ENCODE assay signal across 8 cellular contexts in the genomic region with DNA sequence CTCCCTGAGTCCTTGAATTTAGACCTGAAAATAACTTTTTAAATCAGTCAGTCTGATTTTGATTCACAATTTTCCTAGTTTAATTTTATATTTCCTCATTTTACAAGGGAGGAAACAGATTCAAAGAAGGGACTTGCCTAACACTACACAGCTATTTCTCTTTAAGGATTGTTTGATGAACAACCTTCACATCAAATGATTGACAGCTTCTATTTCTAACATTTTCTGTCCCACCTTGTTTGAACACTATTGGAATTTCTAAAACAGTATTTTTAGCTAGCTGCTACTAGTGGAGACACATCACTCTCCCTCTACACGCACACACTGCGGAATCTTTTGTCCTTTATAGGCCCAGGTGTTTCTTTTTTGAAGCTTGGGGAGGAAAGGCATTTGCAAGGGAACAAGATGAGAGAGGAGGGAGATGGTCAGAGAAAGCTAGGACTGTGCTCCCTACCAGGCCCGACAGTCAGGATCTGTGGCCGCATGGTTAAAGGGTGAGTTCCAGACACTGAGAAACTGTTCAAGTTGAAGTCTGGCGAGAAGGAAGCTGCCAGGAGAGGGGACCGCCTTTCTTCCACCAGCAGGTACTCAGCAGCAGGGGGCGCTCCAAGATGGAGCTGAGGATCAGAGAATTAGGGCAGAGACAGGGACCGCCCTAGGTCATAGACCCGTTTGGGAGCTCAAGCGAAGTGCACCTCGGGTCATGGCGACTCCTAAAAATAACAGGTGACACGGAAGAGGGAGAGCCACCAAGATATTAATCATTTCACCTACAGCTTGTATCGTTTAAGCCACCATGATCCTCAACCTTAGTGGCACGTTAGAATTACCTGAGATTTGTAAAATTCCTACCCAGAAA. TPM values are rescaled to one million over a fixed set of nuclear protein-coding genes. Genes with fewer than 3 reads are reported as not detected.
A peak's percentile ranks its signal among the peaks of the same experiment; 100 is the strongest.
DNase-seq lines count a peak whose midpoint lies in the region; TF ChIP-seq lines count a peak whose summit lies in the region.

No MANE protein-coding gene starts in this region.

- H2BK15ac ChIP-seq in H9 (ENCODE audit: low read depth, low read length) = no peak overlapping the region

- no peaks in the 10 kb centered on the region for H3K36me3 ChIP-seq in MM.1S (replicated peaks; ENCODE audit: insufficient read depth, low read length)
- H3K36me3 ChIP-seq in osteoblast (ENCODE audit: insufficient read depth, low read length) = no peaks in the 10 kb centered on the region

- H3K36me3 Mint-ChIP-seq in H9 (ENCODE audit: insufficient read depth in 1 of 3, low read depth in 3 of 3) = no peaks in the 10 kb centered on the region; a peak in 1 of 7 replicates
- no peaks in the 10 kb centered on the region for H3K36me3 Mint-ChIP-seq in activated CD4-positive, alpha-beta T cell treated with anti-CD3 and anti-CD28 coated beads, Interleukin-2, amount 10 ng/mL, durations not matched to agents 24 days and 14 days (ENCODE audit: low read depth)

- H3K23me2 ChIP-seq in H9 (ENCODE audit: insufficient read length, low read depth, low read length, poor library complexity, severe bottlenecking) = no peaks in the 10 kb centered on the region

- CTCF ChIA-PET in GM10248 (lab: Yijun Ruan, JAX) = interaction anchor here (0.7 to 4.4 kb wide), 64 partner anchors 8 to 1112 kb away, joined by 3 to 89 read pairs (median 4); partner anchors contain the start of genes CTNNA3 and SIRT1

- peak overlapping the region; percentile 90 for H2AFZ ChIP-seq in H9 (ENCODE audit: low read length)
- H2AFZ ChIP-seq in MM.1S (ENCODE audit: low read length) = peak overlapping the region; percentile 75
- peak overlapping the region; percentile 1 for H2AFZ ChIP-seq in osteoblast (ENCODE audit: low read length)

- no peak overlapping the region for H3K4ac ChIP-seq in H9 (ENCODE audit: low read depth, low read length)

- no peak overlapping the region for H3K14ac ChIP-seq in H9 (ENCODE audit: insufficient read depth, low read length)

- no peak overlapping the region for H3T11ph ChIP-seq in H9 (ENCODE audit: low read length)

- H3K4me1 ChIP-seq in H9 (ENCODE audit: insufficient read depth, low read length) (peaks cover 3% of the 10 kb centered on the region; the same call in 1 of the 2 replicates), MM.1S (ENCODE audit: low read length) (peaks cover 5% of the 10 kb centered on the region), osteoblast (ENCODE audit: insufficient read depth, low read length) (peaks cover 7% of the 10 kb centered on the region)

- intact Hi-C loops in activated CD4-positive, alpha-beta T cell treated with anti-CD3 and anti-CD28 coated beads, Interleukin-2, amount 10 ng/mL, durations not matched to agents 24 days and 14 days (cut with micrococcal nuclease) = loop anchor here (1.0 to 5.0 kb wide), 4 partner anchors 61 to 514 kb away; no protein-coding TSS in a partner anchor

- H3K79me1 ChIP-seq in H9 (ENCODE audit: insufficient read depth, low read depth, low read length, poor library complexity, severe bottlenecking) = no peaks in the 10 kb centered on the region

- H3K27me3 Mint-ChIP-seq in H9 (ENCODE audit: low read depth) = no peaks in the 10 kb centered on the region
- no peaks in the 10 kb centered on the region for H3K27me3 Mint-ChIP-seq in activated CD4-positive, alpha-beta T cell treated with anti-CD3 and anti-CD28 coated beads, Interleukin-2, amount 10 ng/mL, durations not matched to agents 24 days and 14 days

- peak overlapping the region in 1 of 3 experiments; percentile 10; a peak in 2 of 7 replicates for H3K27ac Mint-ChIP-seq in H9
- peak overlapping the region; percentile 77 for H3K27ac Mint-ChIP-seq in activated CD4-positive, alpha-beta T cell treated with anti-CD3 and anti-CD28 coated beads, Interleukin-2, amount 10 ng/mL, durations not matched to agents 24 days and 14 days

- POLR2A ChIA-PET in GM10248 (lab: Yijun Ruan, JAX) = interaction anchor here (0.6 kb wide), 2 partner anchors 23 to 560 kb away, joined by 4 to 6 read pairs; no protein-coding TSS in a partner anchor

- H4K20me1 ChIP-seq in H9 (ENCODE audit: control insufficient read depth, insufficient read depth, insufficient read length) (no peaks in the 10 kb centered on the region), MM.1S (ENCODE audit: insufficient read depth, low read length) (no peaks in the 10 kb centered on the region), osteoblast (ENCODE audit: insufficient read depth, low read length) (no peaks in the 10 kb centered on the region)

- H3K4me1 Mint-ChIP-seq in H9 = peaks cover 28 to 37% of the 10 kb centered on the region in 2 experiments
- H3K4me1 Mint-ChIP-seq in activated CD4-positive, alpha-beta T cell treated with anti-CD3 and anti-CD28 coated beads, Interleukin-2, amount 10 ng/mL, durations not matched to agents 24 days and 14 days = peaks cover 42% of the 10 kb centered on the region

- H2AK5ac ChIP-seq in H9 (ENCODE audit: insufficient read length, low read length) = no peak overlapping the region

- H3K18ac ChIP-seq in H9 (ENCODE audit: insufficient read length, low read depth, low read length) = no peak overlapping the region

- DNase-seq in GM10248 (ENCODE audit: extremely low spot score) (peak; percentile 77), H9 (peak; percentile 92), MM.1S (peak; percentile 66), osteoblast (ENCODE audit: insufficient read length, low spot score, missing footprints) (peak; percentile 19), SW 1271 (lab: John Stamatoyannopoulos, UW) (no peak), NCI-H187 treated with DMSO at 0.1 percent for 48 hours (lab: John Stamatoyannopoulos, UW) (no peak)
- DNase-seq in activated CD4-positive, alpha-beta T cell treated with anti-CD3 and anti-CD28 coated beads, Interleukin-2, amount 10 ng/mL, durations not matched to agents 24 days and 14 days = peak; percentile 94
- DNase-seq in effector CD8-positive, alpha-beta T cell (lab: John Stamatoyannopoulos, UW) = peak; percentile 48

- H2BK12ac ChIP-seq in H9 (ENCODE audit: insufficient read length, low read depth, low read length) = no peak overlapping the region

- H3K9me2 ChIP-seq in MM.1S (replicated peaks; ENCODE audit: insufficient read depth, low read length) = no peaks in the 10 kb centered on the region

- no peak overlapping the region for H3K27ac ChIP-seq in H9 (ENCODE audit: insufficient read length, low read depth, low read length)
- no peak overlapping the region for H3K27ac ChIP-seq in MM.1S (ENCODE audit: low read length)
- H3K27ac ChIP-seq in osteoblast (ENCODE audit: low read depth, low read length) = no peak overlapping the region

- no peaks in the 10 kb centered on the region for H3K9me3 ChIP-seq in H9 (ENCODE audit: control insufficient read depth, low read depth, low read length)
- no peaks in the 10 kb centered on the region for H3K9me3 ChIP-seq in MM.1S (replicated peaks; ENCODE audit: insufficient read depth, low read length)
- H3K9me3 ChIP-seq in osteoblast (ENCODE audit: low read depth, low read length) = no peaks in the 10 kb centered on the region

- H3K23ac ChIP-seq in H9 (ENCODE audit: insufficient read length, low read depth, low read length) = no peak overlapping the region

- no peaks in the 10 kb centered on the region for H3K9me3 Mint-ChIP-seq in H9
- no peaks in the 10 kb centered on the region for H3K9me3 Mint-ChIP-seq in activated CD4-positive, alpha-beta T cell treated with anti-CD3 and anti-CD28 coated beads, Interleukin-2, amount 10 ng/mL, durations not matched to agents 24 days and 14 days

- H4K91ac ChIP-seq in H9 (ENCODE audit: insufficient read length, low read depth, low read length) = no peak overlapping the region

- H3K9ac ChIP-seq in H9 (ENCODE audit: extremely low read depth, insufficient read length, low read length) (no peak overlapping the region), MM.1S (ENCODE audit: low read length) (no peak overlapping the region)

- no peak overlapping the region for H2BK20ac ChIP-seq in H9 (ENCODE audit: low read depth, low read length, poor library complexity, severe bottlenecking)

- no peak overlapping the region for H4K8ac ChIP-seq in H9 (replicated peaks; ENCODE audit: insufficient read length, low read depth, low read length)

- H3K79me2 ChIP-seq in H9 (ENCODE audit: insufficient read depth, low read length) (no peaks in the 10 kb centered on the region), MM.1S (ENCODE audit: low read length) (no peaks in the 10 kb centered on the region), osteoblast (ENCODE audit: insufficient read depth, low read length) (no peaks in the 10 kb centered on the region)

- H4K5ac ChIP-seq in H9 (ENCODE audit: insufficient read length, low read depth, low read length) = no peak overlapping the region

- TF ChIP-seq CTCF in GM10248 (IDR thresholded peaks at IDR 0.05; ENCODE audit: control extremely low read depth, extremely low read depth, low read depth, missing control alignments) (peak; percentile 84), H9 (conservative IDR thresholded peaks at IDR 0.05) (peak; percentile 93), MM.1S (IDR thresholded peaks at IDR 0.05; ENCODE audit: low read length) (peak; percentile 86), osteoblast (IDR thresholded peaks at IDR 0.05; ENCODE audit: extremely low read depth, low read depth, low read length) (peak; percentile 68)

- no peak overlapping the region for H2BK5ac ChIP-seq in H9 (ENCODE audit: insufficient read length, low read length)

- H3K27me3 ChIP-seq in H9 (ENCODE audit: insufficient read depth, low read length) (no peaks in the 10 kb centered on the region), MM.1S (replicated peaks; ENCODE audit: insufficient read depth, low read length) (no peaks in the 10 kb centered on the region), osteoblast (ENCODE audit: insufficient read depth, low read length) (no peaks in the 10 kb centered on the region)

- peak overlapping the region in 1 of 2 experiments; percentile 3; a peak in 1 of 5 replicates for H3K4me3 Mint-ChIP-seq in H9
- H3K4me3 Mint-ChIP-seq in activated CD4-positive, alpha-beta T cell treated with anti-CD3 and anti-CD28 coated beads, Interleukin-2, amount 10 ng/mL, durations not matched to agents 24 days and 14 days = peak overlapping the region; percentile 41

- H3K4me2 ChIP-seq in H9 (ENCODE audit: insufficient read depth, insufficient read length, low read length) (no peak overlapping the region), MM.1S (ENCODE audit: low read depth, low read length) (peak overlapping the region; percentile 55; the same call in 1 of the 2 replicates), osteoblast (ENCODE audit: insufficient read depth, low read length) (peak overlapping the region; percentile 44)

- no peaks in the 10 kb centered on the region for H3F3A ChIP-seq in MM.1S (ENCODE audit: insufficient read depth, low read length)

- H3K56ac ChIP-seq in H9 (ENCODE audit: insufficient read length, low read depth, low read length) = no peak overlapping the region

- no peak overlapping the region for H2BK120ac ChIP-seq in H9 (ENCODE audit: low read depth, low read length, poor library complexity, severe bottlenecking)

- H3K4me3 ChIP-seq in MM.1S (ENCODE audit: low read length) = peak overlapping the region; percentile 35; the same call in 1 of the 2 replicates
- no peak overlapping the region for H3K4me3 ChIP-seq in osteoblast (ENCODE audit: insufficient read depth, low read length)

- no CpG with 5 or more reads among the region's 15 CpGs for WGBS in H9 (ENCODE audit: extremely low coverage, insufficient read length, low lambda C conversion rate)

RNA-seq across cellular contexts. Expression of gene DNAJC12, which starts 49.7 kb away (rescaled TPM):
- total RNA-seq in H9 (2021) (0.85 and 0.90 TPM in 2 replicates), osteoblast (4.0 and 6.2 TPM in 2 replicates)
- total RNA-seq in activated CD4-positive, alpha-beta T cell treated with anti-CD3 and anti-CD28 coated beads, Interleukin-2, amount 10 ng/mL, durations not matched to agents 24 days and 14 days = 23.8 and 24.2 TPM in 2 replicates

Comparison
In these comparisons a context has a peak if more than half of its experiments do, and no peak if none do; other contexts are left out.
1. DNase-seq: peak in GM10248 (single experiment), H9 (single experiment), MM.1S (single experiment), activated CD4-positive, alpha-beta T cell treated with anti-CD3 and anti-CD28 coated beads, Interleukin-2, amount 10 ng/mL, durations not matched to agents 24 days and 14 days (single experiment), effector CD8-positive, alpha-beta T cell (single experiment) and osteoblast (single experiment); none in SW 1271 (0 of 2) and NCI-H187 treated with DMSO at 0.1 percent for 48 hours (single experiment).
2. H2AFZ ChIP-seq: peak in every context shown above with its lines; median percentile 90 in H9; 75 in MM.1S; 1 in osteoblast.
3. Peak in every context shown above with its lines, with median percentiles within 50 percentile points of each other: CTCF ChIP-seq.